In genomic region chr4:244471-244870, GRCh38 we compare ENCODE assay signal across 1 cellular context.
TF ChIP-seq lines count a peak whose summit lies in the region.

No MANE protein-coding gene starts in this region.

TF ChIP-seq in K562, 482 proteins besides CTCF, POLR2A, EP300 and RAD21 (continued from another document):
- TF ChIP-seq, protein P1, sequence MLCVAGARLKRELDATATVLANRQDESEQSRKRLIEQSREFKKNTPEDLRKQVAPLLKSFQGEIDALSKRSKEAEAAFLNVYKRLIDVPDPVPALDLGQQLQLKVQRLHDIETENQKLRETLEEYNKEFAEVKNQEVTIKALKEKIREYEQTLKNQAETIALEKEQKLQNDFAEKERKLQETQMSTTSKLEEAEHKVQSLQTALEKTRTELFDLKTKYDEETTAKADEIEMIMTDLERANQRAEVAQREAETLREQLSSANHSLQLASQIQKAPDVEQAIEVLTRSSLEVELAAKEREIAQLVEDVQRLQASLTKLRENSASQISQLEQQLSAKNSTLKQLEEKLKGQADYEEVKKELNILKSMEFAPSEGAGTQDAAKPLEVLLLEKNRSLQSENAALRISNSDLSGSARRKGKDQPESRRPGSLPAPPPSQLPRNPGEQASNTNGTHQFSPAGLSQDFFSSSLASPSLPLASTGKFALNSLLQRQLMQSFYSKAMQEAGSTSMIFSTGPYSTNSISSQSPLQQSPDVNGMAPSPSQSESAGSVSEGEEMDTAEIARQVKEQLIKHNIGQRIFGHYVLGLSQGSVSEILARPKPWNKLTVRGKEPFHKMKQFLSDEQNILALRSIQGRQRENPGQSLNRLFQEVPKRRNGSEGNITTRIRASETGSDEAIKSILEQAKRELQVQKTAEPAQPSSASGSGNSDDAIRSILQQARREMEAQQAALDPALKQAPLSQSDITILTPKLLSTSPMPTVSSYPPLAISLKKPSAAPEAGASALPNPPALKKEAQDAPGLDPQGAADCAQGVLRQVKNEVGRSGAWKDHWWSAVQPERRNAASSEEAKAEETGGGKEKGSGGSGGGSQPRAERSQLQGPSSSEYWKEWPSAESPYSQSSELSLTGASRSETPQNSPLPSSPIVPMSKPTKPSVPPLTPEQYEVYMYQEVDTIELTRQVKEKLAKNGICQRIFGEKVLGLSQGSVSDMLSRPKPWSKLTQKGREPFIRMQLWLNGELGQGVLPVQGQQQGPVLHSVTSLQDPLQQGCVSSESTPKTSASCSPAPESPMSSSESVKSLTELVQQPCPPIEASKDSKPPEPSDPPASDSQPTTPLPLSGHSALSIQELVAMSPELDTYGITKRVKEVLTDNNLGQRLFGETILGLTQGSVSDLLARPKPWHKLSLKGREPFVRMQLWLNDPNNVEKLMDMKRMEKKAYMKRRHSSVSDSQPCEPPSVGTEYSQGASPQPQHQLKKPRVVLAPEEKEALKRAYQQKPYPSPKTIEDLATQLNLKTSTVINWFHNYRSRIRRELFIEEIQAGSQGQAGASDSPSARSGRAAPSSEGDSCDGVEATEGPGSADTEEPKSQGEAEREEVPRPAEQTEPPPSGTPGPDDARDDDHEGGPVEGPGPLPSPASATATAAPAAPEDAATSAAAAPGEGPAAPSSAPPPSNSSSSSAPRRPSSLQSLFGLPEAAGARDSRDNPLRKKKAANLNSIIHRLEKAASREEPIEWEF (CRISPR knock-in tag; IDR thresholded peaks at IDR 0.05) = no peak
- TF ChIP-seq, protein P2, sequence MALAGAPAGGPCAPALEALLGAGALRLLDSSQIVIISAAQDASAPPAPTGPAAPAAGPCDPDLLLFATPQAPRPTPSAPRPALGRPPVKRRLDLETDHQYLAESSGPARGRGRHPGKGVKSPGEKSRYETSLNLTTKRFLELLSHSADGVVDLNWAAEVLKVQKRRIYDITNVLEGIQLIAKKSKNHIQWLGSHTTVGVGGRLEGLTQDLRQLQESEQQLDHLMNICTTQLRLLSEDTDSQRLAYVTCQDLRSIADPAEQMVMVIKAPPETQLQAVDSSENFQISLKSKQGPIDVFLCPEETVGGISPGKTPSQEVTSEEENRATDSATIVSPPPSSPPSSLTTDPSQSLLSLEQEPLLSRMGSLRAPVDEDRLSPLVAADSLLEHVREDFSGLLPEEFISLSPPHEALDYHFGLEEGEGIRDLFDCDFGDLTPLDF (CRISPR knock-in tag; IDR thresholded peaks at IDR 0.05) = no peak
- TF ChIP-seq SMC3 (conservative IDR thresholded peaks at IDR 0.05; ENCODE audit: insufficient read depth, low read depth, low read length) = 0 out of 2 replicates have a peak, but pooled peaks have one; percentile 22
